ENCODE assay signal across 8 cellular contexts in genomic region chr11:102111011-102111786, GRCh38. TPM values are rescaled to one million over a fixed set of nuclear protein-coding genes. Genes with fewer than 3 reads are reported as not detected.
DNase-seq lines count a peak whose midpoint lies in the region; ATAC-seq and TF ChIP-seq lines count a peak whose summit lies in the region.

No MANE protein-coding gene starts in this region.

- H3K36me3 ChIP-seq in IMR-90 (ENCODE audit: control insufficient read depth, insufficient read depth, low read length): peaks cover 6% of the 10 kb centered on the region
- H3K36me3 ChIP-seq in heart left ventricle: peaks cover 0 to 20% (median 0%) of the 10 kb centered on the region in 9 donors

- H3K4me3 Mint-ChIP-seq in osteocyte (ENCODE audit: unreplicated experiment): peak overlapping the region; percentile 89

- peak overlapping the region; percentile 100 for H3K4me2 ChIP-seq in IMR-90 (ENCODE audit: low read depth, low read length)

- peak overlapping the region; percentile 97 for H3K27ac Mint-ChIP-seq in osteocyte (ENCODE audit: unreplicated experiment)

- H3K79me1 ChIP-seq in IMR-90 (ENCODE audit: low read depth in 1 of 2, low read length in 2 of 2): peaks cover 0 to 23% of the 10 kb centered on the region in 2 experiments; a peak in 2 of 4 replicates

- H3K4me1 ChIP-seq in IMR-90 (ENCODE audit: control insufficient read depth, insufficient read depth, low read length): peaks cover 10% of the 10 kb centered on the region
- peaks cover 0 to 46% (median 32%) of the 10 kb centered on the region in 12 donors for H3K4me1 ChIP-seq in heart left ventricle

- peaks cover 11% of the 10 kb centered on the region; the same call in 1 of the 2 replicates for H4K20me1 ChIP-seq in IMR-90 (ENCODE audit: insufficient read depth, low read length)

- POLR2A ChIA-PET in IMR-90 (lab: Charles Lee; ENCODE audit: unreplicated experiment): interaction anchor here (0.6 to 0.8 kb wide), 2 partner anchors 12 to 116 kb away, joined by 3 to 4 read pairs; no protein-coding TSS in a partner anchor

- H3K9me3 Mint-ChIP-seq in osteocyte (ENCODE audit: unreplicated experiment): no peaks in the 10 kb centered on the region

- no peak for TF ChIP-seq POLR2A in IMR-90 (IDR thresholded peaks at IDR 0.05; ENCODE audit: low read depth, low read length)
- TF ChIP-seq POLR2A in heart left ventricle (IDR thresholded peaks at IDR 0.05): no peak

- peaks cover 13% of the 10 kb centered on the region for H3K36me3 Mint-ChIP-seq in osteocyte (ENCODE audit: unreplicated experiment)

- peaks cover 48% of the 10 kb centered on the region for H3K4me1 Mint-ChIP-seq in osteocyte (ENCODE audit: unreplicated experiment)

- H3K56ac ChIP-seq in IMR-90 (ENCODE audit: extremely low read depth, insufficient read depth, low read length): peak overlapping the region; percentile 97

- peak overlapping the region; percentile 99 for H3K14ac ChIP-seq in IMR-90 (replicated peaks; ENCODE audit: low read depth, low read length)

- peak overlapping the region; percentile 97 for H3K18ac ChIP-seq in IMR-90 (ENCODE audit: low read depth, low read length)

- no peaks in the 10 kb centered on the region for H3K27me3 Mint-ChIP-seq in osteocyte (ENCODE audit: unreplicated experiment)

- H2BK5ac ChIP-seq in IMR-90 (ENCODE audit: low read depth, low read length, poor library complexity, severe bottlenecking): peak overlapping the region; percentile 97

- H3K27ac ChIP-seq in IMR-90 (ENCODE audit: insufficient read depth, low read length) (peak overlapping the region; percentile 100), heart left ventricle (peak overlapping the region; percentile 88 to 98 (median 96))

- intact Hi-C loops in IMR-90 (cut with micrococcal nuclease) (loop anchor here (2.0 to 5.0 kb wide), 5 partner anchors 61 to 248 kb away; partner anchors contain the start of gene BIRC2), heart left ventricle (cut with DNase I) (loop anchor here in 9 of 10 donors (1.0 to 10.0 kb wide), 10 partner anchors 36 to 236 kb away; partner anchors contain the start of gene BIRC2 (in 1 of the 9))

- H2AFZ ChIP-seq in IMR-90 (replicated peaks; ENCODE audit: low read length, poor library complexity): peak overlapping the region; percentile 86

- ATAC-seq in IMR-90 (ENCODE audit: low read depth): peak; percentile 45
- peak; percentile 60 to 80 (median 70) for ATAC-seq in heart left ventricle
- no peak for ATAC-seq in GM19395 (IDR thresholded peaks at IDR 0.05; ENCODE audit: unreplicated experiment)
- ATAC-seq in GM21576 (IDR thresholded peaks at IDR 0.05; ENCODE audit: unreplicated experiment): no peak

- peak overlapping the region; percentile 46; the same call in 1 of the 3 replicates for H2BK15ac ChIP-seq in IMR-90 (ENCODE audit: low read depth, low read length)

- peak overlapping the region; percentile 97 for H3K23ac ChIP-seq in IMR-90 (ENCODE audit: low read depth, low read length)

- H2AK9ac ChIP-seq in IMR-90 (replicated peaks; ENCODE audit: low read depth, low read length, poor library complexity): peak overlapping the region; percentile 95

- TF ChIP-seq RAD21 in IMR-90 (IDR thresholded peaks at IDR 0.05; ENCODE audit: low read length): no peak

- H3K4me3 ChIP-seq in IMR-90 (ENCODE audit: insufficient read depth, low read depth, low read length) (peak overlapping the region; percentile 89), heart left ventricle (peak overlapping the region; percentile 66 to 98 (median 84))

- no peaks in the 10 kb centered on the region for H3K9me3 ChIP-seq in IMR-90 (ENCODE audit: control insufficient read depth, insufficient read depth, low read length)
- no peaks in the 10 kb centered on the region for H3K9me3 ChIP-seq in heart left ventricle

- WGBS in IMR-90 (ENCODE audit: extremely low coverage in 2 of 2, insufficient read length in 1 of 2), 2 experiments: 10% methylated on average over 2 of the region's 61 CpGs; no CpG with 5 or more reads in 1 of the 2 experiments
- WGBS in heart left ventricle, 4 donors: 1 to 2% (median 1%) methylated on average over 26 to 61 of the region's 61 CpGs

- peak overlapping the region; percentile 95 for H2BK120ac ChIP-seq in IMR-90 (ENCODE audit: low read depth, low read length)

- peak; percentile 10; the same call in 1 of the 2 replicates for TF ChIP-seq CTCF in IMR-90 (conservative IDR thresholded peaks at IDR 0.05; ENCODE audit: low read depth, low read length)
- peak in 4 of 12 donors; percentile 9 to 29 (median 16) for TF ChIP-seq CTCF in heart left ventricle (IDR thresholded peaks at IDR 0.05)
- TF ChIP-seq CTCF in osteocyte (IDR thresholded peaks at IDR 0.05): peak; percentile 23

- no peak overlapping the region for H2BK20ac ChIP-seq in IMR-90 (ENCODE audit: low read depth, low read length)

- CTCF ChIA-PET in IMR-90 (lab: Yijun Ruan, JAX): no interaction called here

- H4K8ac ChIP-seq in IMR-90 (ENCODE audit: low read depth in 2 of 2, low read length in 2 of 2): peak overlapping the region; percentile 55 to 93

- H3K9me1 ChIP-seq in IMR-90 (ENCODE audit: insufficient read depth, low read length): no peaks in the 10 kb centered on the region; the same call in 1 of the 2 replicates

- H4K5ac ChIP-seq in IMR-90 (ENCODE audit: low read depth, low read length): peak overlapping the region; percentile 96

- in situ Hi-C loops in IMR-90 (cut with MboI; ENCODE audit: low sequenced_read_pairs): no loop called here

- peak overlapping the region; percentile 86 for H2AK5ac ChIP-seq in IMR-90 (ENCODE audit: low read depth, low read length)

- DNase-seq in EL: peak; percentile 90
- peak; percentile 81 for DNase-seq in IMR-90
- peak; percentile 84 for DNase-seq in amniotic stem cell (lab: John Stamatoyannopoulos, UW)
- DNase-seq in heart left ventricle: peak; percentile 75 to 84 (median 79)
- peak; percentile 92 for DNase-seq in osteocyte (ENCODE audit: extremely low spot score, unreplicated experiment)
- no peak for DNase-seq in SIG-M5 (lab: John Stamatoyannopoulos, UW)

- H3K4ac ChIP-seq in IMR-90 (ENCODE audit: low read depth, low read length): peak overlapping the region; percentile 99

- H3K9ac ChIP-seq in IMR-90 (ENCODE audit: low read depth, low read length): peak overlapping the region; percentile 96

- dilution Hi-C loops in IMR-90 (cut with HindIII; ENCODE audit: low sequenced_read_pairs, unreplicated experiment): no loop called here

- BruUV-seq in IMR-90 (replicated peaks; lab: Mats Ljungman, UMichigan): no TSS peak

- H3K27me3 ChIP-seq in IMR-90 (ENCODE audit: control insufficient read depth, insufficient read depth, low read length): no peaks in the 10 kb centered on the region
- peaks cover 0 to 59% (median 0%) of the 10 kb centered on the region in 9 donors for H3K27me3 ChIP-seq in heart left ventricle

- H4K91ac ChIP-seq in IMR-90 (ENCODE audit: insufficient read depth, low read depth, low read length): peak overlapping the region; percentile 87

TF ChIP-seq in IMR-90, 13 proteins besides CTCF, POLR2A, EP300 and RAD21:
- TF ChIP-seq CEBPB (IDR thresholded peaks at IDR 0.05; ENCODE audit: low read depth, low read length): peak; percentile 83
- TF ChIP-seq MXI1 (IDR thresholded peaks at IDR 0.05; ENCODE audit: borderline replicate concordance, low read depth, low read length): 0 out of 2 replicates have a peak, but pooled peaks have one; percentile 17
- TF ChIP-seq RCOR1 (IDR thresholded peaks at IDR 0.05; ENCODE audit: insufficient replicate concordance, low read length): no peak
- no peak for TF ChIP-seq CHD1 (IDR thresholded peaks at IDR 0.05; ENCODE audit: low read depth, low read length)
- no peak for TF ChIP-seq BHLHE40 (IDR thresholded peaks at IDR 0.05; ENCODE audit: low read depth, low read length)
- peak; percentile 8; the same call in 1 of the 2 replicates for TF ChIP-seq MAZ (IDR thresholded peaks at IDR 0.05; ENCODE audit: borderline replicate concordance, low read depth, low read length)

RNA-seq across cellular contexts. Expression of gene YAP1, which starts 1.0 kb away (rescaled TPM):
- total RNA-seq in IMR-90 (2012; rRNA removed): 207 and 251 TPM in 2 replicates
- polyA plus RNA-seq in IMR-90 (2012; rRNA removed): 116 and 121 TPM in 2 replicates
- 43.6 and 73.6 TPM in 2 replicates for polyA plus RNA-seq in IMR-90 (2012; cell fraction: cytosol; rRNA removed)
- polyA plus RNA-seq in IMR-90 (2012; cell fraction: nucleus; rRNA removed; ENCODE audit: low replicate concordance): 55.7 and 77.4 TPM in 2 replicates
- 10 to 100 TPM; 45.6 to 93.0 (median 80.6) TPM for total RNA-seq in heart left ventricle
- polyA plus RNA-seq in heart left ventricle: 10 to 100 TPM; 15.2 to 38.6 TPM
- 126 and 128 TPM in 2 replicates for total RNA-seq in osteocyte

Comparison
In these comparisons a context has a peak if more than half of its experiments do, and no peak if none do; other contexts are left out.
1. ATAC-seq: peak in IMR-90 (single experiment) and heart left ventricle (4 of 4); none in GM19395 (single experiment) and GM21576 (single experiment).